Comparison of ENCODE assay signal across 1 cellular context in the genomic region with DNA sequence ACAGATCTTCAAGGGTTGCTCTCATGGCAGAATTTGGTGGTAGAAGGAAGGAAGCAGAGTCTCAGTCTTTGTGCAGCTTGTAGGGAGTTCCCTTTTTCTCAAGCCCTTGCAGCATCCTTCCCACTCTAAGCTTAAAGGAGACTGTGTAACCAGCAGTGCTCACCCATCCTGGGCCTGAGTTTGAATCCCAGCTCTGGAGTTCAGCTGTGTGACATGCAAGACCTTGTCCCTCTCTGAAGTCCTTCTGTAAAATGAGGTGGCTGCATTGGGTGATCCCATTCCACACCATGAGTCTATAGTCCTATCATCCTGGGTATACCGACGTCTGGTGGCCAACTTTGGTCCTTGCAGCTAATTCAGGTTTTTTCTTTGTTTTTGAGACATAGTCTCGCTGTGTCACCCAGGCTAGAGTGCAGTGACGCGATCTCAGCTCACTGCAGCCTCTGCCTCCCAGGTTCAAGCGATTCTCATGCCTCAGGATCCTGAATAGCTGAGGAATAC.
TF ChIP-seq lines count a peak whose summit lies in the region.

No MANE protein-coding gene starts in this region.

TF ChIP-seq in HepG2, 621 proteins besides CTCF, POLR2A, EP300 and RAD21 (continues in another document):
- TF ChIP-seq MED1 (CRISPR knock-in tag; IDR thresholded peaks at IDR 0.05) (peak; percentile 35), SP4 (CRISPR knock-in tag; IDR thresholded peaks at IDR 0.05) (peak; percentile 40; the same call in 1 of the 2 replicates), FOXJ3 (CRISPR knock-in tag; IDR thresholded peaks at IDR 0.05; ENCODE audit: borderline replicate concordance) (no peak), ZNF430 (CRISPR knock-in tag; IDR thresholded peaks at IDR 0.05) (no peak), TOPORS (CRISPR knock-in tag; IDR thresholded peaks at IDR 0.05) (no peak), ZNF577 (CRISPR knock-in tag; IDR thresholded peaks at IDR 0.05; ENCODE audit: borderline replicate concordance, low read depth) (no peak), JUN (CRISPR knock-in tag; IDR thresholded peaks at IDR 0.05) (no peak), PTBP1 (IDR thresholded peaks at IDR 0.05; ENCODE audit: low read depth, low read length, poor library complexity, severe bottlenecking) (no peak), PHF20 (CRISPR knock-in tag; IDR thresholded peaks at IDR 0.05) (0 out of 2 replicates have a peak, but pooled peaks have one; percentile 20), NFYB (CRISPR knock-in tag; IDR thresholded peaks at IDR 0.05) (no peak), KDM5A (IDR thresholded peaks at IDR 0.05; ENCODE audit: borderline replicate concordance, low read length) (no peak), SIN3B (IDR thresholded peaks at IDR 0.05; ENCODE audit: low read length) (no peak), JDP2 (CRISPR knock-in tag; IDR thresholded peaks at IDR 0.05; ENCODE audit: borderline replicate concordance) (no peak), TARDBP (CRISPR knock-in tag; IDR thresholded peaks at IDR 0.05) (peak; percentile 39; the same call in 1 of the 2 replicates), ZMYM3 (CRISPR knock-in tag; IDR thresholded peaks at IDR 0.05) (peak; percentile 27; the same call in 1 of the 2 replicates)
- TF ChIP-seq, protein P1, sequence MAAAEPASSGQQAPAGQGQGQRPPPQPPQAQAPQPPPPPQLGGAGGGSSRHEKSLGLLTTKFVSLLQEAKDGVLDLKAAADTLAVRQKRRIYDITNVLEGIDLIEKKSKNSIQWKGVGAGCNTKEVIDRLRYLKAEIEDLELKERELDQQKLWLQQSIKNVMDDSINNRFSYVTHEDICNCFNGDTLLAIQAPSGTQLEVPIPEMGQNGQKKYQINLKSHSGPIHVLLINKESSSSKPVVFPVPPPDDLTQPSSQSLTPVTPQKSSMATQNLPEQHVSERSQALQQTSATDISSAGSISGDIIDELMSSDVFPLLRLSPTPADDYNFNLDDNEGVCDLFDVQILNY (CRISPR knock-in tag; conservative IDR thresholded peaks at IDR 0.05): no peak
- TF ChIP-seq, protein P2, sequence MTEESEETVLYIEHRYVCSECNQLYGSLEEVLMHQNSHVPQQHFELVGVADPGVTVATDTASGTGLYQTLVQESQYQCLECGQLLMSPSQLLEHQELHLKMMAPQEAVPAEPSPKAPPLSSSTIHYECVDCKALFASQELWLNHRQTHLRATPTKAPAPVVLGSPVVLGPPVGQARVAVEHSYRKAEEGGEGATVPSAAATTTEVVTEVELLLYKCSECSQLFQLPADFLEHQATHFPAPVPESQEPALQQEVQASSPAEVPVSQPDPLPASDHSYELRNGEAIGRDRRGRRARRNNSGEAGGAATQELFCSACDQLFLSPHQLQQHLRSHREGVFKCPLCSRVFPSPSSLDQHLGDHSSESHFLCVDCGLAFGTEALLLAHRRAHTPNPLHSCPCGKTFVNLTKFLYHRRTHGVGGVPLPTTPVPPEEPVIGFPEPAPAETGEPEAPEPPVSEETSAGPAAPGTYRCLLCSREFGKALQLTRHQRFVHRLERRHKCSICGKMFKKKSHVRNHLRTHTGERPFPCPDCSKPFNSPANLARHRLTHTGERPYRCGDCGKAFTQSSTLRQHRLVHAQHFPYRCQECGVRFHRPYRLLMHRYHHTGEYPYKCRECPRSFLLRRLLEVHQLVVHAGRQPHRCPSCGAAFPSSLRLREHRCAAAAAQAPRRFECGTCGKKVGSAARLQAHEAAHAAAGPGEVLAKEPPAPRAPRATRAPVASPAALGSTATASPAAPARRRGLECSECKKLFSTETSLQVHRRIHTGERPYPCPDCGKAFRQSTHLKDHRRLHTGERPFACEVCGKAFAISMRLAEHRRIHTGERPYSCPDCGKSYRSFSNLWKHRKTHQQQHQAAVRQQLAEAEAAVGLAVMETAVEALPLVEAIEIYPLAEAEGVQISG (CRISPR knock-in tag; IDR thresholded peaks at IDR 0.05): peak; percentile 33; the same call in 1 of the 2 replicates
- TF ChIP-seq, protein P3, sequence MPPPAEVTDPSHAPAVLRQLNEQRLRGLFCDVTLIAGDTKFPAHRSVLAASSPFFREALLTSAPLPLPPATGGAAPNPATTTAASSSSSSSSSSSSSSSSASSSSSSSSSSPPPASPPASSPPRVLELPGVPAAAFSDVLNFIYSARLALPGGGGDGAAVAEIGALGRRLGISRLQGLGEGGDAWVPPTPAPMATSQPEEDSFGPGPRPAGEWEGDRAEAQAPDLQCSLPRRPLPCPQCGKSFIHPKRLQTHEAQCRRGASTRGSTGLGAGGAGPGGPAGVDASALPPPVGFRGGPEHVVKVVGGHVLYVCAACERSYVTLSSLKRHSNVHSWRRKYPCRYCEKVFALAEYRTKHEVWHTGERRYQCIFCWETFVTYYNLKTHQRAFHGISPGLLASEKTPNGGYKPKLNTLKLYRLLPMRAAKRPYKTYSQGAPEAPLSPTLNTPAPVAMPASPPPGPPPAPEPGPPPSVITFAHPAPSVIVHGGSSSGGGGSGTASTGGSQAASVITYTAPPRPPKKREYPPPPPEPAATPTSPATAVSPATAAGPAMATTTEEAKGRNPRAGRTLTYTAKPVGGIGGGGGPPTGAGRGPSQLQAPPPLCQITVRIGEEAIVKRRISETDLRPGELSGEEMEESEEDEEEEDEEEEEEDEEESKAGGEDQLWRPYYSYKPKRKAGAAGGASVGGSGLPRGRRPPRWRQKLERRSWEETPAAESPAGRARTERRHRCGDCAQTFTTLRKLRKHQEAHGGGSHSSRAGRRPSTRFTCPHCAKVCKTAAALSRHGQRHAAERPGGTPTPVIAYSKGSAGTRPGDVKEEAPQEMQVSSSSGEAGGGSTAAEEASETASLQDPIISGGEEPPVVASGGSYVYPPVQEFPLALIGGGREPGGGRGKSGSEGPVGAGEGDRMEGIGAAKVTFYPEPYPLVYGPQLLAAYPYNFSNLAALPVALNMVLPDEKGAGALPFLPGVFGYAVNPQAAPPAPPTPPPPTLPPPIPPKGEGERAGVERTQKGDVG (CRISPR knock-in tag; IDR thresholded peaks at IDR 0.05; ENCODE audit: borderline replicate concordance): peak; percentile 51; the same call in 1 of the 2 replicates
- TF ChIP-seq, protein P4, sequence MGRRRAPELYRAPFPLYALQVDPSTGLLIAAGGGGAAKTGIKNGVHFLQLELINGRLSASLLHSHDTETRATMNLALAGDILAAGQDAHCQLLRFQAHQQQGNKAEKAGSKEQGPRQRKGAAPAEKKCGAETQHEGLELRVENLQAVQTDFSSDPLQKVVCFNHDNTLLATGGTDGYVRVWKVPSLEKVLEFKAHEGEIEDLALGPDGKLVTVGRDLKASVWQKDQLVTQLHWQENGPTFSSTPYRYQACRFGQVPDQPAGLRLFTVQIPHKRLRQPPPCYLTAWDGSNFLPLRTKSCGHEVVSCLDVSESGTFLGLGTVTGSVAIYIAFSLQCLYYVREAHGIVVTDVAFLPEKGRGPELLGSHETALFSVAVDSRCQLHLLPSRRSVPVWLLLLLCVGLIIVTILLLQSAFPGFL (CRISPR knock-in tag; IDR thresholded peaks at IDR 0.05): no peak
- TF ChIP-seq, protein P5, sequence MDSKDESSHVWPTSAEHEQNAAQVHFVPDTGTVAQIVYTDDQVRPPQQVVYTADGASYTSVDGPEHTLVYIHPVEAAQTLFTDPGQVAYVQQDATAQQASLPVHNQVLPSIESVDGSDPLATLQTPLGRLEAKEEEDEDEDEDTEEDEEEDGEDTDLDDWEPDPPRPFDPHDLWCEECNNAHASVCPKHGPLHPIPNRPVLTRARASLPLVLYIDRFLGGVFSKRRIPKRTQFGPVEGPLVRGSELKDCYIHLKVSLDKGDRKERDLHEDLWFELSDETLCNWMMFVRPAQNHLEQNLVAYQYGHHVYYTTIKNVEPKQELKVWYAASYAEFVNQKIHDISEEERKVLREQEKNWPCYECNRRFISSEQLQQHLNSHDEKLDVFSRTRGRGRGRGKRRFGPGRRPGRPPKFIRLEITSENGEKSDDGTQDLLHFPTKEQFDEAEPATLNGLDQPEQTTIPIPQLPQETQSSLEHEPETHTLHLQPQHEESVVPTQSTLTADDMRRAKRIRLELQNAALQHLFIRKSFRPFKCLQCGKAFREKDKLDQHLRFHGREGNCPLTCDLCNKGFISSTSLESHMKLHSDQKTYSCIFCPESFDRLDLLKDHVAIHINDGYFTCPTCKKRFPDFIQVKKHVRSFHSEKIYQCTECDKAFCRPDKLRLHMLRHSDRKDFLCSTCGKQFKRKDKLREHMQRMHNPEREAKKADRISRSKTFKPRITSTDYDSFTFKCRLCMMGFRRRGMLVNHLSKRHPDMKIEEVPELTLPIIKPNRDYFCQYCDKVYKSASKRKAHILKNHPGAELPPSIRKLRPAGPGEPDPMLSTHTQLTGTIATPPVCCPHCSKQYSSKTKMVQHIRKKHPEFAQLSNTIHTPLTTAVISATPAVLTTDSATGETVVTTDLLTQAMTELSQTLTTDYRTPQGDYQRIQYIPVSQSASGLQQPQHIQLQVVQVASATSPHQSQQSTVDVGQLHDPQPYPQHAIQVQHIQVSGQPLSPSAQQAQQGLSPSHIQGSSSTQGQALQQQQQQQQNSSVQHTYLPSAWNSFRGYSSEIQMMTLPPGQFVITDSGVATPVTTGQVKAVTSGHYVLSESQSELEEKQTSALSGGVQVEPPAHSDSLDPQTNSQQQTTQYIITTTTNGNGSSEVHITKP (CRISPR knock-in tag; IDR thresholded peaks at IDR 0.05; ENCODE audit: low read depth): peak; percentile 70; the same call in 1 of the 2 replicates
- TF ChIP-seq, protein P6, sequence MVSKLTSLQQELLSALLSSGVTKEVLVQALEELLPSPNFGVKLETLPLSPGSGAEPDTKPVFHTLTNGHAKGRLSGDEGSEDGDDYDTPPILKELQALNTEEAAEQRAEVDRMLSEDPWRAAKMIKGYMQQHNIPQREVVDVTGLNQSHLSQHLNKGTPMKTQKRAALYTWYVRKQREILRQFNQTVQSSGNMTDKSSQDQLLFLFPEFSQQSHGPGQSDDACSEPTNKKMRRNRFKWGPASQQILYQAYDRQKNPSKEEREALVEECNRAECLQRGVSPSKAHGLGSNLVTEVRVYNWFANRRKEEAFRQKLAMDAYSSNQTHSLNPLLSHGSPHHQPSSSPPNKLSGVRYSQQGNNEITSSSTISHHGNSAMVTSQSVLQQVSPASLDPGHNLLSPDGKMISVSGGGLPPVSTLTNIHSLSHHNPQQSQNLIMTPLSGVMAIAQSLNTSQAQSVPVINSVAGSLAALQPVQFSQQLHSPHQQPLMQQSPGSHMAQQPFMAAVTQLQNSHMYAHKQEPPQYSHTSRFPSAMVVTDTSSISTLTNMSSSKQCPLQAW (CRISPR knock-in tag; IDR thresholded peaks at IDR 0.05): peak; percentile 56; the same call in 1 of the 2 replicates
- TF ChIP-seq, protein P7, sequence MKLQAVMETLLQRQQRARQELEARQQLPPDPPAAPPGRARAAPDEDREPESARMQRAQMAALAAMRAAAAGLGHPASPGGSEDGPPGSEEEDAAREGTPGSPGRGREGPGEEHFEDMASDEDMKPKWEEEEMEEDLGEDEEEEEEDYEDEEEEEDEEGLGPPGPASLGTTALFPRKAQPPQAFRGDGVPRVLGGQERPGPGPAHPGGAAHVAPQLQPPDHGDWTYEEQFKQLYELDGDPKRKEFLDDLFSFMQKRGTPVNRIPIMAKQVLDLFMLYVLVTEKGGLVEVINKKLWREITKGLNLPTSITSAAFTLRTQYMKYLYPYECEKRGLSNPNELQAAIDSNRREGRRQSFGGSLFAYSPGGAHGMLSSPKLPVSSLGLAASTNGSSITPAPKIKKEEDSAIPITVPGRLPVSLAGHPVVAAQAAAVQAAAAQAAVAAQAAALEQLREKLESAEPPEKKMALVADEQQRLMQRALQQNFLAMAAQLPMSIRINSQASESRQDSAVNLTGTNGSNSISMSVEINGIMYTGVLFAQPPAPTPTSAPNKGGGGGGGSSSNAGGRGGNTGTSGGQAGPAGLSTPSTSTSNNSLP (IDR thresholded peaks at IDR 0.05; ENCODE audit: low read depth, low read length): 0 out of 2 replicates have a peak, but pooled peaks have one; percentile 19
- TF ChIP-seq, protein P8, sequence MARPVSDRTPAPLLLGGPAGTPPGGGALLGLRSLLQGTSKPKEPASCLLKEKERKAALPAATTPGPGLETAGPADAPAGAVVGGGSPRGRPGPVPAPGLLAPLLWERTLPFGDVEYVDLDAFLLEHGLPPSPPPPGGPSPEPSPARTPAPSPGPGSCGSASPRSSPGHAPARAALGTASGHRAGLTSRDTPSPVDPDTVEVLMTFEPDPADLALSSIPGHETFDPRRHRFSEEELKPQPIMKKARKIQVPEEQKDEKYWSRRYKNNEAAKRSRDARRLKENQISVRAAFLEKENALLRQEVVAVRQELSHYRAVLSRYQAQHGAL (CRISPR knock-in tag; IDR thresholded peaks at IDR 0.05; ENCODE audit: not compliant biosample characterization): no peak
- TF ChIP-seq, protein P9, sequence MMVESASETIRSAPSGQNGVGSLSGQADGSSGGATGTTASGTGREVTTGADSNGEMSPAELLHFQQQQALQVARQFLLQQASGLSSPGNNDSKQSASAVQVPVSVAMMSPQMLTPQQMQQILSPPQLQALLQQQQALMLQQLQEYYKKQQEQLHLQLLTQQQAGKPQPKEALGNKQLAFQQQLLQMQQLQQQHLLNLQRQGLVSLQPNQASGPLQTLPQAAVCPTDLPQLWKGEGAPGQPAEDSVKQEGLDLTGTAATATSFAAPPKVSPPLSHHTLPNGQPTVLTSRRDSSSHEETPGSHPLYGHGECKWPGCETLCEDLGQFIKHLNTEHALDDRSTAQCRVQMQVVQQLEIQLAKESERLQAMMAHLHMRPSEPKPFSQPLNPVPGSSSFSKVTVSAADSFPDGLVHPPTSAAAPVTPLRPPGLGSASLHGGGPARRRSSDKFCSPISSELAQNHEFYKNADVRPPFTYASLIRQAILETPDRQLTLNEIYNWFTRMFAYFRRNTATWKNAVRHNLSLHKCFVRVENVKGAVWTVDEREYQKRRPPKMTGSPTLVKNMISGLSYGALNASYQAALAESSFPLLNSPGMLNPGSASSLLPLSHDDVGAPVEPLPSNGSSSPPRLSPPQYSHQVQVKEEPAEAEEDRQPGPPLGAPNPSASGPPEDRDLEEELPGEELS (CRISPR knock-in tag; IDR thresholded peaks at IDR 0.05): no peak
- TF ChIP-seq, protein P10, sequence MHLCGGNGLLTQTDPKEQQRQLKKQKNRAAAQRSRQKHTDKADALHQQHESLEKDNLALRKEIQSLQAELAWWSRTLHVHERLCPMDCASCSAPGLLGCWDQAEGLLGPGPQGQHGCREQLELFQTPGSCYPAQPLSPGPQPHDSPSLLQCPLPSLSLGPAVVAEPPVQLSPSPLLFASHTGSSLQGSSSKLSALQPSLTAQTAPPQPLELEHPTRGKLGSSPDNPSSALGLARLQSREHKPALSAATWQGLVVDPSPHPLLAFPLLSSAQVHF (CRISPR knock-in tag; IDR thresholded peaks at IDR 0.05): no peak
- TF ChIP-seq, protein P11, sequence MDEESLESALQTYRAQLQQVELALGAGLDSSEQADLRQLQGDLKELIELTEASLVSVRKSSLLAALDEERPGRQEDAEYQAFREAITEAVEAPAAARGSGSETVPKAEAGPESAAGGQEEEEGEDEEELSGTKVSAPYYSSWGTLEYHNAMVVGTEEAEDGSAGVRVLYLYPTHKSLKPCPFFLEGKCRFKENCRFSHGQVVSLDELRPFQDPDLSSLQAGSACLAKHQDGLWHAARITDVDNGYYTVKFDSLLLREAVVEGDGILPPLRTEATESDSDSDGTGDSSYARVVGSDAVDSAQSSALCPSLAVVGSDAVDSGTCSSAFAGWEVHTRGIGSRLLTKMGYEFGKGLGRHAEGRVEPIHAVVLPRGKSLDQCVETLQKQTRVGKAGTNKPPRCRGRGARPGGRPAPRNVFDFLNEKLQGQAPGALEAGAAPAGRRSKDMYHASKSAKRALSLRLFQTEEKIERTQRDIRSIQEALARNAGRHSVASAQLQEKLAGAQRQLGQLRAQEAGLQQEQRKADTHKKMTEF (CRISPR knock-in tag; IDR thresholded peaks at IDR 0.05): 0 out of 2 replicates have a peak, but pooled peaks have one; percentile 21
- TF ChIP-seq, protein P12, sequence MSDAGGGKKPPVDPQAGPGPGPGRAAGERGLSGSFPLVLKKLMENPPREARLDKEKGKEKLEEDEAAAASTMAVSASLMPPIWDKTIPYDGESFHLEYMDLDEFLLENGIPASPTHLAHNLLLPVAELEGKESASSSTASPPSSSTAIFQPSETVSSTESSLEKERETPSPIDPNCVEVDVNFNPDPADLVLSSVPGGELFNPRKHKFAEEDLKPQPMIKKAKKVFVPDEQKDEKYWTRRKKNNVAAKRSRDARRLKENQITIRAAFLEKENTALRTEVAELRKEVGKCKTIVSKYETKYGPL (CRISPR knock-in tag; IDR thresholded peaks at IDR 0.05): 0 out of 2 replicates have a peak, but pooled peaks have one; percentile 34
